Comparison of ENCODE assay signal across 24 cellular contexts in the genomic region with DNA sequence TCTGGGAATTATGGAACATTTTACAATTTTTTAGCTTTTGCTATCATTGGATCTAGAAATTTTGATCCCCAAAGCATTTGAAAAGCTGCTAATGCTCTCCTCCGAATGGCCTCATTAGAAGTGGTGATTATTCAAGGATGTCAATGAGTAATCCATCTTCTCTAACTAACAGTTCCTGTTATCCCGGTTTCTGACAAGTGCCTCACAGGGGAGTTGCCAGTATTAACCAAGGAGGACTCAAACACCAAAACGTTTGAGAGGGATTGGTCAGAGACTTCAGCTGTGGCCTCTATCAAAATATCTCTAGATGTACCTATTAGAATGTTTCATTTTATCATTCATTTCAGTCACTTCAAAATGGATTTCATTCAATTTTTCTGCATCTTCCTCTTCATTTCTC.
A peak's percentile ranks its signal among the peaks of the same experiment; 100 is the strongest.
DNase-seq lines count a peak whose midpoint lies in the region; ATAC-seq and FAIRE-seq lines count a peak whose summit lies in the region.
"Had no signal": no experiment of that assay in that cellular context is flagged by ENCODE, and none has a peak within 500 bp of the region (broad histone marks: within the 10 kb centered on the region; RNA-seq: fewer than 3 reads in every experiment).

No MANE protein-coding gene starts in this region.

- no peak for FAIRE-seq in frontal cortex (lab: Jason Lieb, UNC)

- DNase-seq in COLO668 (lab: John Stamatoyannopoulos, UW; ENCODE audit: unreplicated experiment) (peak; percentile 6), DMS79 (lab: John Stamatoyannopoulos, UW) (peak; percentile 63), NCI-H69 (lab: John Stamatoyannopoulos, UW) (peak; percentile 63), NOMO-1 treated with dmso at 0.1 percent for 144 hours (lab: John Stamatoyannopoulos, UW; ENCODE audit: unreplicated experiment) (no peak), frontal cortex (ENCODE audit: low spot score in 2 of 2) (no peak)
- DNase-seq: activated CD4-positive, alpha-beta T cell treated with anti-CD3 and anti-CD28 coated beads, Interleukin-2, amount 10 ng/mL, durations not matched to agents 7 days and 5 days; activated T-cell treated with anti-CD3 and anti-CD28 coated beads, Interleukin-2, amount 50 U/mL, for 24 hours; caudate nucleus; CD4-positive, alpha-beta T cell; effector CD8-positive, alpha-beta T cell; heart right ventricle; Karpas-422; kidney glomerular epithelial cell; naive thymus-derived CD8-positive, alpha-beta T cell; NCI-H146; NCI-H2171 treated with DMSO at 0.1 percent for 48 hours; NCI-H526 treated with DMSO at 0.1 percent for 48 hours; right lobe of liver; spleen; stimulated activated CD4-positive, alpha-beta T cell treated with anti-CD3 and anti-CD28 coated beads, Interleukin-2, amount 100 ng/mL, for 24 hours; stimulated activated naive CD8-positive, alpha-beta T cell treated with anti-CD3 and anti-CD28 coated beads, Interleukin-15, Interleukin-2, amounts not matched to agents 100 U/mL and 50 U/mL, for 24 hours; T-cell had no signal

- ATAC-seq in esophagus mucosa, result peak; percentile 82
- ATAC-seq in HG02970 (IDR thresholded peaks at IDR 0.05; ENCODE audit: low FRiP score, unreplicated experiment), result no peak
- ATAC-seq: heart right ventricle; naive thymus-derived CD8-positive, alpha-beta T cell; right lobe of liver; stimulated activated naive CD8-positive, alpha-beta T cell treated with anti-CD3 and anti-CD28 coated beads, Interleukin-15, Interleukin-2, amounts not matched to agents 100 U/mL and 50 U/mL, for 24 hours; T-cell had no signal

Comparison
In these comparisons a context has a peak if more than half of its experiments do, and no peak if none do; other contexts are left out.
1. DNase-seq: peak in COLO668 (single experiment), DMS79 (single experiment) and NCI-H69 (single experiment); none in NOMO-1 treated with dmso at 0.1 percent for 144 hours (single experiment) and frontal cortex (0 of 2).